In genomic region chr7:150388306-150388705, GRCh38 we compare ENCODE assay signal across 1 cellular context.
TF ChIP-seq lines count a peak whose summit lies in the region.

No MANE protein-coding gene starts in this region.

TF ChIP-seq in GM23338, 12 proteins besides CTCF, POLR2A, EP300 and RAD21:
- TF ChIP-seq ZNF462 (CRISPR knock-in tag; IDR thresholded peaks at IDR 0.05) (no peak), CREB1 (CRISPR knock-in tag; IDR thresholded peaks at IDR 0.05; ENCODE audit: low read depth) (no peak), STAT1 (IDR thresholded peaks at IDR 0.05; ENCODE audit: unreplicated experiment) (no peak)
